9 cellular contexts compared by ENCODE assay signal in genomic region chr11:60924906-60925684, GRCh38. TPM values are rescaled to one million over a fixed set of nuclear protein-coding genes. Genes with fewer than 3 reads are reported as not detected.
A peak's percentile ranks its signal among the peaks of the same experiment; 100 is the strongest.
DNase-seq lines count a peak whose midpoint lies in the region; FAIRE-seq and TF ChIP-seq lines count a peak whose summit lies in the region.
"Had no signal": no experiment of that assay in that cellular context is flagged by ENCODE, and none has a peak within 500 bp of the region (broad histone marks: within the 10 kb centered on the region; RNA-seq: fewer than 3 reads in every experiment).

No MANE protein-coding gene starts in this region.

- 5% methylated on average over 32 of the region's 33 CpGs; no CpG with 5 or more reads in 1 of the 2 experiments for WGBS in H1 (ENCODE audit: extremely low coverage in 1 of 2, insufficient coverage in 1 of 2, insufficient read length in 1 of 2, insufficient replicate concordance in 2 of 2, low coverage in 1 of 2, low lambda C conversion rate in 2 of 2, missing lambda C conversion rate in 1 of 2), 2 experiments

- peak overlapping the region; percentile 34 to 86 (median 46) for H3K9ac ChIP-seq in H1 (replicated peaks in 1 of 4; ENCODE audit: extremely low read depth in 1 of 4, low read depth in 3 of 4, low read length in 3 of 4)

- no peak overlapping the region; the same call in 1 of the 2 replicates for H2AK5ac ChIP-seq in H1 (ENCODE audit: low read depth, low read length)

- H2BK5ac ChIP-seq in H1 (ENCODE audit: low read depth, low read length) = 0 out of 2 replicates have a peak overlapping the region, but pooled peaks have one; percentile 18

- no peak for TF ChIP-seq POLR2A in H1 (IDR thresholded peaks at IDR 0.05; ENCODE audit: control extremely low read depth in 1 of 2, low read depth in 2 of 2, low read length in 2 of 2)

- TF ChIP-seq CTCF in H1 (IDR thresholded peaks at IDR 0.05; ENCODE audit: control extremely low read depth in 1 of 3, insufficient read depth in 1 of 3, low read depth in 1 of 3, low read length in 3 of 3) (no peak), nephron progenitor cell (IDR thresholded peaks at IDR 0.05) (no peak)

- no peak overlapping the region for H3K56ac ChIP-seq in H1 (replicated peaks; ENCODE audit: insufficient read length, low read depth, low read length)

- H4K20me1 ChIP-seq in H1 (replicated peaks in 1 of 2; ENCODE audit: control insufficient read depth in 1 of 2, insufficient read depth in 2 of 2, low read length in 2 of 2) = peaks cover 9 to 13% of the 10 kb centered on the region in 2 experiments

- H3K79me2 ChIP-seq in H1 (ENCODE audit: control insufficient read depth in 1 of 2, insufficient read depth in 2 of 2, low read length in 2 of 2) = no peaks in the 10 kb centered on the region

- DNase-seq in DMS 273 (lab: John Stamatoyannopoulos, UW; ENCODE audit: unreplicated experiment) (peak; percentile 43), DMS 273 treated with DMSO at 0.1 percent for 48 hours (lab: John Stamatoyannopoulos, UW) (no peak), NCI-H146 treated with DMSO at 0.1 percent for 48 hours (lab: John Stamatoyannopoulos, UW; ENCODE audit: unreplicated experiment) (peak; percentile 64), H1 (ENCODE audit: low read depth in 1 of 2, low spot score in 2 of 2) (no peak), nephron progenitor cell (peak; percentile 36), GM03348 (ENCODE audit: low spot score) (no peak), NCI-H1694 treated with DMSO at 0.1 percent for 48 hours (lab: John Stamatoyannopoulos, UW) (no peak)
- DNase-seq in stimulated activated CD4-positive, alpha-beta T cell treated with anti-CD3 and anti-CD28 coated beads, Interleukin-2, amount 100 ng/mL, for 48 hours = no peak

- H3K18ac ChIP-seq in H1 (ENCODE audit: extremely low read depth, low read length) = peak overlapping the region; percentile 71; the same call in 1 of the 2 replicates

- H3K36me3 Mint-ChIP-seq in nephron progenitor cell (ENCODE audit: low read depth) = peaks cover 58% of the 10 kb centered on the region

- peaks cover 11% of the 10 kb centered on the region for H3K79me1 ChIP-seq in H1 (ENCODE audit: low read depth, low read length)

- H3K14ac ChIP-seq in H1 (ENCODE audit: insufficient read length) = no peak overlapping the region

- H3K23ac ChIP-seq in H1 (ENCODE audit: insufficient read length) = no peak overlapping the region

- no peak for FAIRE-seq in H1 (lab: Jason Lieb, UNC)
- FAIRE-seq: A204.1 had no signal

- POLR2A ChIA-PET in H1 (lab: Charles Lee; ENCODE audit: partially characterized antibody) = interaction anchor here (0.9 to 5.7 kb wide), 3 partner anchors 11 to 15 kb away, joined by 3 to 26 read pairs (median 5); partner anchors contain the start of gene TMEM109

- H3K36me3 ChIP-seq in H1 (ENCODE audit: control insufficient read depth in 2 of 4, insufficient read depth in 4 of 4, low read length in 3 of 4) = peaks cover 9 to 34% (median 17%) of the 10 kb centered on the region in 4 experiments; a peak in 7 of 8 replicates

- H2BK20ac ChIP-seq in H1 (ENCODE audit: low read length) = no peak overlapping the region

- H3K9me3 Mint-ChIP-seq in nephron progenitor cell = no peaks in the 10 kb centered on the region

- H3K27ac ChIP-seq in H1 (ENCODE audit: low read depth, low read length) = no peak overlapping the region; the same call in 1 of the 2 replicates

- 0 out of 2 replicates have a peak overlapping the region, but pooled peaks have one; percentile 39 for H2BK12ac ChIP-seq in H1 (ENCODE audit: low read depth, low read length)

- no peak overlapping the region for H4K5ac ChIP-seq in H1 (ENCODE audit: insufficient read length, low read depth, low read length)

- H3K27me3 Mint-ChIP-seq in nephron progenitor cell (ENCODE audit: low read depth, poor library complexity) = peaks cover 8% of the 10 kb centered on the region

- no peak overlapping the region; the same call in 1 of the 2 replicates for H4K8ac ChIP-seq in H1 (ENCODE audit: extremely low read depth, insufficient read depth, low read length)

- CTCF ChIA-PET in H1 (lab: Charles Lee; ENCODE audit: partially characterized antibody) = interaction anchor here (1.2 to 1.9 kb wide), 2 partner anchors 10 to 16 kb away, joined by 4 to 7 read pairs; no protein-coding TSS in a partner anchor

- H3K27ac Mint-ChIP-seq in nephron progenitor cell = peak overlapping the region; percentile 73

- no peak overlapping the region for H4K91ac ChIP-seq in H1 (replicated peaks; ENCODE audit: insufficient read length, low read length)

- H2BK15ac ChIP-seq in H1 (ENCODE audit: low read length) = no peak overlapping the region

- peak overlapping the region; percentile 70 to 95 (median 77) for H3K4me3 ChIP-seq in H1 (ENCODE audit: extremely low read depth in 1 of 4, insufficient read depth in 2 of 4, low read depth in 3 of 4, low read length in 4 of 4)

- no peak for TF ChIP-seq RAD21 in H1 (IDR thresholded peaks at IDR 0.05 in 1 of 2, conservative IDR thresholded peaks at IDR 0.05 in 1 of 2; ENCODE audit: low read depth in 2 of 2, low read length in 2 of 2)

- H3K23me2 ChIP-seq in H1 (ENCODE audit: low read depth, low read length) = peaks cover 11% of the 10 kb centered on the region; the same call in 1 of the 2 replicates

- H3K4me3 Mint-ChIP-seq in nephron progenitor cell = peak overlapping the region; percentile 97

- H3K4ac ChIP-seq in H1 (replicated peaks; ENCODE audit: insufficient read length, low read depth, low read length) = peak overlapping the region; percentile 87

- no peak overlapping the region; the same call in 1 of the 2 replicates for H2AFZ ChIP-seq in H1 (ENCODE audit: low read length)

- TF ChIP-seq EP300 in H1 (IDR thresholded peaks at IDR 0.05; ENCODE audit: borderline replicate concordance in 1 of 2, low read depth in 2 of 2, low read length in 2 of 2) = no peak

- H3K4me1 Mint-ChIP-seq in nephron progenitor cell = peaks cover 68% of the 10 kb centered on the region

- H3K4me2 ChIP-seq in H1 (ENCODE audit: insufficient read depth in 1 of 2, low read depth in 2 of 2, low read length in 2 of 2) = peak overlapping the region; percentile 68 to 91

- H3K27me3 ChIP-seq in H1 (replicated peaks in 1 of 4; ENCODE audit: control insufficient read depth in 3 of 4, extremely low read depth in 1 of 4, insufficient read depth in 3 of 4, low read length in 3 of 4) = peaks cover 0 to 3% (median 0%) of the 10 kb centered on the region in 4 experiments; a peak in 1 of 7 replicates

- peaks cover 5 to 14% (median 5%) of the 10 kb centered on the region in 4 experiments; a peak in 6 of 7 replicates for H3K4me1 ChIP-seq in H1 (replicated peaks in 1 of 4; ENCODE audit: control insufficient read depth in 3 of 4, insufficient read depth in 4 of 4, low read length in 3 of 4)

- H3K9me3 ChIP-seq in H1 (ENCODE audit: insufficient read depth in 2 of 2, low read depth in 1 of 2, low read length in 1 of 2) = no peaks in the 10 kb centered on the region

- no peak overlapping the region for H2BK120ac ChIP-seq in H1 (replicated peaks; ENCODE audit: low read depth, low read length)

RNA-seq across cellular contexts. Expression of gene TMEM132A, which starts 0.8 kb away (rescaled TPM):
- total RNA-seq in H1 (2021; fragmentation: NEBNext Ultra II Directional; extraction: Animal tissue kit (Norgen Biotek cat#: 25700)) = 97.9 and 98.2 TPM in 2 replicates
- 46.6 and 69.0 TPM in 2 replicates for polyA plus RNA-seq in H1 (2011; rRNA removed)
- 65.5 TPM for polyA plus RNA-seq in H1 (2011; cell fraction: cytosol; rRNA removed)
- polyA plus RNA-seq in H1 (2011; cell fraction: nucleus; rRNA removed) = 453 TPM
- polyA plus RNA-seq in H1 (2012, experiment 1 of 2) = 77.1 to 107 TPM (median 96.0 TPM) in 4 replicates
- polyA plus RNA-seq in H1 (2012, experiment 2 of 2) = 39.7 TPM
- polyA plus RNA-seq in H1 (2013, experiment 1 of 2) = 99.5 TPM
- polyA plus RNA-seq in H1 (2013, experiment 2 of 2) = 89.8 TPM
- 26.2 and 27.0 TPM in 2 replicates for polyA minus RNA-seq in H1 (2011; rRNA and poly(A)+ RNA removed)
- polyA minus RNA-seq in H1 (2011; cell fraction: cytosol; rRNA and poly(A)+ RNA removed) = 53.9 TPM
- 103 TPM for polyA minus RNA-seq in H1 (2011; cell fraction: nucleus; rRNA and poly(A)+ RNA removed)

RNA-seq across cellular contexts. Expression of gene TMEM109, which starts 11.1 kb away (rescaled TPM):
- total RNA-seq in H1 (2021; fragmentation: NEBNext Ultra II Directional; extraction: Animal tissue kit (Norgen Biotek cat#: 25700)) = 30.3 and 30.7 TPM in 2 replicates
- 27.3 and 29.9 TPM in 2 replicates for polyA plus RNA-seq in H1 (2011; rRNA removed)
- polyA plus RNA-seq in H1 (2011; cell fraction: cytosol; rRNA removed) = 18.1 TPM
- 20.8 TPM for polyA plus RNA-seq in H1 (2011; cell fraction: nucleus; rRNA removed)
- 18.4 to 34.3 TPM (median 29.4 TPM) in 4 replicates for polyA plus RNA-seq in H1 (2012, experiment 1 of 2)
- polyA plus RNA-seq in H1 (2012, experiment 2 of 2) = 41.0 TPM
- 58.8 TPM for polyA plus RNA-seq in H1 (2013, experiment 1 of 2)
- polyA plus RNA-seq in H1 (2013, experiment 2 of 2) = 66.2 TPM
- polyA minus RNA-seq in H1 (2011; rRNA and poly(A)+ RNA removed) = 12.3 and 12.4 TPM in 2 replicates
- 6.8 TPM for polyA minus RNA-seq in H1 (2011; cell fraction: cytosol; rRNA and poly(A)+ RNA removed)
- polyA minus RNA-seq in H1 (2011; cell fraction: nucleus; rRNA and poly(A)+ RNA removed) = 6.0 TPM

RNA-seq across cellular contexts. Expression of gene PRPF19, which starts 18.7 kb away (rescaled TPM):
- total RNA-seq in H1 (2021; fragmentation: NEBNext Ultra II Directional; extraction: Animal tissue kit (Norgen Biotek cat#: 25700)) = 140 and 141 TPM in 2 replicates
- 107 and 176 TPM in 2 replicates for polyA plus RNA-seq in H1 (2011; rRNA removed)
- polyA plus RNA-seq in H1 (2011; cell fraction: cytosol; rRNA removed) = 94.9 TPM
- 102 TPM for polyA plus RNA-seq in H1 (2011; cell fraction: nucleus; rRNA removed)
- 108 to 174 TPM (median 157 TPM) in 4 replicates for polyA plus RNA-seq in H1 (2012, experiment 1 of 2)
- polyA plus RNA-seq in H1 (2012, experiment 2 of 2) = 112 TPM
- 81.8 TPM for polyA plus RNA-seq in H1 (2013, experiment 1 of 2)
- polyA plus RNA-seq in H1 (2013, experiment 2 of 2) = 81.3 TPM
- 50.2 and 71.6 TPM in 2 replicates for polyA minus RNA-seq in H1 (2011; rRNA and poly(A)+ RNA removed)
- 50.9 TPM for polyA minus RNA-seq in H1 (2011; cell fraction: cytosol; rRNA and poly(A)+ RNA removed)
- polyA minus RNA-seq in H1 (2011; cell fraction: nucleus; rRNA and poly(A)+ RNA removed) = 63.9 TPM

RNA-seq across cellular contexts. Expression of gene SLC15A3, which starts 26.9 kb away (rescaled TPM):
- 25.8 and 33.7 TPM in 2 replicates for total RNA-seq in H1 (2021; fragmentation: NEBNext Ultra II Directional; extraction: Animal tissue kit (Norgen Biotek cat#: 25700))
- 31.0 and 36.4 TPM in 2 replicates for polyA plus RNA-seq in H1 (2011; rRNA removed)
- 21.3 TPM for polyA plus RNA-seq in H1 (2011; cell fraction: cytosol; rRNA removed)
- 34.6 TPM for polyA plus RNA-seq in H1 (2011; cell fraction: nucleus; rRNA removed)
- 23.0 to 39.6 TPM (median 34.9 TPM) in 4 replicates for polyA plus RNA-seq in H1 (2012, experiment 1 of 2)
- 42.7 TPM for polyA plus RNA-seq in H1 (2012, experiment 2 of 2)
- polyA plus RNA-seq in H1 (2013, experiment 1 of 2) = 52.8 TPM
- 59.9 TPM for polyA plus RNA-seq in H1 (2013, experiment 2 of 2)
- polyA minus RNA-seq in H1 (2011; rRNA and poly(A)+ RNA removed) = 32.4 and 38.1 TPM in 2 replicates
- polyA minus RNA-seq in H1 (2011; cell fraction: cytosol; rRNA and poly(A)+ RNA removed) = 23.1 TPM
- 32.3 TPM for polyA minus RNA-seq in H1 (2011; cell fraction: nucleus; rRNA and poly(A)+ RNA removed)

RNA-seq across cellular contexts. Expression of gene CD6, which starts 46.4 kb away (rescaled TPM):
- total RNA-seq in H1 (2021; fragmentation: NEBNext Ultra II Directional; extraction: Animal tissue kit (Norgen Biotek cat#: 25700)) = 0.19 TPM in 1 of 2 replicates, not detected in the other
- 0.03 TPM in 2 replicates for polyA plus RNA-seq in H1 (2011; rRNA removed)
- polyA plus RNA-seq in H1 (2011; cell fraction: cytosol; rRNA removed) = not detected
- 0.30 TPM for polyA plus RNA-seq in H1 (2011; cell fraction: nucleus; rRNA removed)
- polyA plus RNA-seq in H1 (2012, experiment 1 of 2) = 0.11 to 0.62 TPM in 2 of 4 replicates, not detected in the others
- polyA plus RNA-seq in H1 (2012, experiment 2 of 2) = not detected
- 0.08 TPM for polyA plus RNA-seq in H1 (2013, experiment 1 of 2)
- 0.04 TPM for polyA plus RNA-seq in H1 (2013, experiment 2 of 2)
- polyA minus RNA-seq in H1 (2011; rRNA and poly(A)+ RNA removed) = 0.06 TPM in 1 of 2 replicates, not detected in the other
- not detected for polyA minus RNA-seq in H1 (2011; cell fraction: cytosol; rRNA and poly(A)+ RNA removed)
- polyA minus RNA-seq in H1 (2011; cell fraction: nucleus; rRNA and poly(A)+ RNA removed) = not detected

Comparison
In these comparisons a context has a peak if more than half of its experiments do, and no peak if none do; other contexts are left out.
1. DNase-seq: peak in DMS 273 (single experiment), NCI-H146 treated with DMSO at 0.1 percent for 48 hours (single experiment) and nephron progenitor cell (single experiment); none in DMS 273 treated with DMSO at 0.1 percent for 48 hours (single experiment), H1 (0 of 2), stimulated activated CD4-positive, alpha-beta T cell treated with anti-CD3 and anti-CD28 coated beads, Interleukin-2, amount 100 ng/mL, for 48 hours (0 of 2), GM03348 (single experiment) and NCI-H1694 treated with DMSO at 0.1 percent for 48 hours (single experiment).